Comparison of ENCODE assay signal across 17 cellular contexts in the genomic region with DNA sequence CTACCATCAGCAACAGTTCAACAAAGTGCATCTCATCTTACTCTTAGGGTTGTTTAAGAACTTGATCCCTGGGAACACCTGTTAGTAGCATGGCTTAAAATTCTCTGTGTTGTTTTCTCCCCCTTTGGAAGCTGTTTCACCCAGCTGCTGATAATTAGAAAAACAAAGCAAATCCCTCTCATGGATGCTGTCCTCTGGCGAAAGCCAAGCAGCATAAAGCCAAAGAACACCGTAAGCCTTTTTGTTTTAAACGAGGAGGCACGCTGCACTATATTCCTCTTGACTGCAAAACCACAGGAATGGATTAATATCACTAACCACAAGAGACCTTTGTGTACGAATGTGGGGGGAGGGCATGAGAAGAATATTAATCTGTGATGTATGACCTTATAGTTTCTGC.
DNase-seq lines count a peak whose midpoint lies in the region; ATAC-seq and TF ChIP-seq lines count a peak whose summit lies in the region.
"Had no signal": no experiment of that assay in that cellular context is flagged by ENCODE, and none has a peak within 500 bp of the region (broad histone marks: within the 10 kb centered on the region; RNA-seq: fewer than 3 reads in every experiment).

No MANE protein-coding gene starts in this region.

- H3K36me3 ChIP-seq in esophagus muscularis mucosa (no peaks in the 10 kb centered on the region), mesendoderm (ENCODE audit: control insufficient read depth, insufficient read depth, low read length) (no peaks in the 10 kb centered on the region)

- no peak overlapping the region for H3K23ac ChIP-seq in mesendoderm (ENCODE audit: low read length)

- TF ChIP-seq EP300 in esophagus muscularis mucosa (IDR thresholded peaks at IDR 0.05): no peak

- no peaks in the 10 kb centered on the region for H3K27me3 Mint-ChIP-seq in nephron (ENCODE audit: low read depth)
- H3K27me3 Mint-ChIP-seq: activated CD4-positive, alpha-beta T cell treated with anti-CD3 and anti-CD28 coated beads for 36 hours; CD4-positive, alpha-beta T cell; type B pancreatic cell had no signal

- H3K27me3 ChIP-seq in esophagus muscularis mucosa (no peaks in the 10 kb centered on the region), mesendoderm (ENCODE audit: insufficient read depth, low read length, poor library complexity) (no peaks in the 10 kb centered on the region)

- H2BK15ac ChIP-seq in mesendoderm (replicated peaks; ENCODE audit: low read depth): no peak overlapping the region

- H4K8ac ChIP-seq in mesendoderm (ENCODE audit: low read depth, low read length): no peak overlapping the region

- H3K18ac ChIP-seq in mesendoderm (ENCODE audit: low read length): no peak overlapping the region

- DNase-seq in EL (peak; percentile 58), NCI-H526 treated with DMSO at 0.1 percent for 48 hours (lab: John Stamatoyannopoulos, UW) (peak; percentile 89), esophagus muscularis mucosa (ENCODE audit: extremely low spot score) (no peak), GM20000 (ENCODE audit: low spot score) (no peak), HuH-7 (ENCODE audit: low spot score) (no peak), mesendoderm (no peak)
- DNase-seq: activated CD4-positive, alpha-beta T cell treated with anti-CD3 and anti-CD28 coated beads for 36 hours; CD4-positive, alpha-beta T cell; cerebellar nuclear complex; glutamatergic neuron; NCI-H226; right cardiac atrium had no signal

- no peak for TF ChIP-seq POLR2A in esophagus muscularis mucosa (IDR thresholded peaks at IDR 0.05; ENCODE audit: low read depth)

- peak overlapping the region; percentile 82 to 91 (median 89) for H3K27ac Mint-ChIP-seq in nephron
- H3K27ac Mint-ChIP-seq: activated CD4-positive, alpha-beta T cell treated with anti-CD3 and anti-CD28 coated beads for 36 hours; CD4-positive, alpha-beta T cell; type B pancreatic cell had no signal

- H3K36me3 Mint-ChIP-seq in nephron (ENCODE audit: low read depth): peaks cover 11% of the 10 kb centered on the region

- ATAC-seq in GM21515 (IDR thresholded peaks at IDR 0.05; ENCODE audit: unreplicated experiment): no peak
- ATAC-seq: activated CD4-positive, alpha-beta T cell treated with anti-CD3 and anti-CD28 coated beads for 36 hours; HCT116; right cardiac atrium had no signal

- no peak for TF ChIP-seq CTCF in esophagus muscularis mucosa (IDR thresholded peaks at IDR 0.05)
- no peak for TF ChIP-seq CTCF in nephron (IDR thresholded peaks at IDR 0.05; ENCODE audit: unreplicated experiment in 3 of 3)
- TF ChIP-seq CTCF in GM20000 (IDR thresholded peaks at IDR 0.05; ENCODE audit: extremely low read depth, missing control alignments): no peak

- H3K79me1 ChIP-seq in mesendoderm (ENCODE audit: low read length): no peaks in the 10 kb centered on the region

- H3K9me3 Mint-ChIP-seq in nephron: peaks cover 11% of the 10 kb centered on the region
- H3K9me3 Mint-ChIP-seq: CD4-positive, alpha-beta T cell had no signal

- H3K27ac ChIP-seq in esophagus muscularis mucosa (replicated peaks in 1 of 4) (peak overlapping the region; percentile 16 to 48 (median 22)), mesendoderm (ENCODE audit: low read depth, low read length) (no peak overlapping the region)
- H3K27ac ChIP-seq: KMS-11 had no signal

- H2AK5ac ChIP-seq in mesendoderm (ENCODE audit: low read length): no peak overlapping the region

- H3K4me1 Mint-ChIP-seq in nephron: peaks cover 40% of the 10 kb centered on the region
- H3K4me1 Mint-ChIP-seq: activated CD4-positive, alpha-beta T cell treated with anti-CD3 and anti-CD28 coated beads for 36 hours had no signal

- no peaks in the 10 kb centered on the region for H3K9me3 ChIP-seq in esophagus muscularis mucosa

- 12% methylated on average over 5 of the region's 5 CpGs for WGBS in esophagus muscularis mucosa
- WGBS in mesendoderm (ENCODE audit: extremely low coverage, insufficient coverage, low lambda C conversion rate): no CpG with 5 or more reads among the region's 5 CpGs

- peaks cover 17 to 46% (median 33%) of the 10 kb centered on the region in 4 donors for H3K4me1 ChIP-seq in esophagus muscularis mucosa
- no peaks in the 10 kb centered on the region for H3K4me1 ChIP-seq in mesendoderm (ENCODE audit: control insufficient read depth, low read depth, low read length)

- no peak overlapping the region for H3K56ac ChIP-seq in mesendoderm (ENCODE audit: low read length)

- H2BK5ac ChIP-seq in mesendoderm (ENCODE audit: low read length): no peak overlapping the region

- no peaks in the 10 kb centered on the region for H3K79me2 ChIP-seq in mesendoderm (ENCODE audit: control insufficient read depth, insufficient read depth, low read length)

- no peak overlapping the region for H3K4me2 ChIP-seq in mesendoderm (ENCODE audit: low read length)
- H3K4me2 ChIP-seq: KMS-11 had no signal

- H2BK120ac ChIP-seq in mesendoderm (ENCODE audit: low read depth, low read length): no peak overlapping the region

- peak overlapping the region in 1 of 3 experiments; percentile 34 for H3K4me3 Mint-ChIP-seq in nephron
- H3K4me3 Mint-ChIP-seq: activated CD4-positive, alpha-beta T cell treated with anti-CD3 and anti-CD28 coated beads for 36 hours; CD4-positive, alpha-beta T cell; type B pancreatic cell had no signal

- H3K9ac ChIP-seq in mesendoderm (ENCODE audit: low read length): no peak overlapping the region
- H3K9ac ChIP-seq: KMS-11 had no signal

- intact Hi-C loops in esophagus muscularis mucosa (cut with DNase I): no loop called here

- no peak overlapping the region for H4K5ac ChIP-seq in mesendoderm (ENCODE audit: low read length)

- no peak overlapping the region for H3K4me3 ChIP-seq in esophagus muscularis mucosa
- no peak overlapping the region for H3K4me3 ChIP-seq in mesendoderm (ENCODE audit: low read length)

- no peak overlapping the region for H3K4ac ChIP-seq in mesendoderm (ENCODE audit: low read depth, low read length)

Comparison
In these comparisons a context has a peak if more than half of its experiments do, and no peak if none do; other contexts are left out.
1. DNase-seq: peak in EL (single experiment) and NCI-H526 treated with DMSO at 0.1 percent for 48 hours (single experiment); none in esophagus muscularis mucosa (single experiment), GM20000 (single experiment), HuH-7 (single experiment) and mesendoderm (single experiment).